27 cellular contexts compared by ENCODE assay signal in genomic region chr11:102263604-102264003, GRCh38. TPM values are rescaled to one million over a fixed set of nuclear protein-coding genes. Genes with fewer than 3 reads are reported as not detected.
"Had no signal": no experiment of that assay in that cellular context is flagged by ENCODE, and none has a peak within 500 bp of the region (broad histone marks: within the 10 kb centered on the region; RNA-seq: fewer than 3 reads in every experiment).

No MANE protein-coding gene starts in this region.

- H3K4me1 ChIP-seq: right lobe of liver, upper lobe of right lung had no signal

- H3K4me2 ChIP-seq: smooth muscle cell had no signal

- H3K27ac ChIP-seq: left lung, lower lobe of right lung, ovary, right atrium auricular region, right lobe of liver, tibial nerve, upper lobe of right lung had no signal

- H3K9me3 ChIP-seq: left lung, lower lobe of right lung, ovary, right atrium auricular region, right lobe of liver, tibial nerve, upper lobe of right lung had no signal

- H3K27ac Mint-ChIP-seq: naive B cell; natural killer cell; progenitor cell of endocrine pancreas; stimulated activated memory B cell treated with anti-CD40 and anti-IgM and Interleukin-4, amounts not matched to agents 10 μg/mL and 1 μg/mL and 100 μg/mL, for 72 hours; stimulated activated naive CD8-positive, alpha-beta T cell treated with anti-CD3 and anti-CD28 coated beads, Interleukin-15, amount 100 ng/mL, for 72 hours had no signal

- H3K36me3 Mint-ChIP-seq: naive B cell; natural killer cell; stimulated activated memory B cell treated with anti-CD40 and anti-IgM and Interleukin-4, amounts not matched to agents 10 μg/mL and 1 μg/mL and 100 μg/mL, for 72 hours had no signal

- H3K4me3 ChIP-seq: left lung, lower lobe of right lung, ovary, right atrium auricular region, right lobe of liver, smooth muscle cell, tibial nerve, upper lobe of right lung had no signal

- H3K27me3 ChIP-seq: ovary, right atrium auricular region, right lobe of liver, tibial nerve, upper lobe of right lung had no signal

- H3K27me3 Mint-ChIP-seq: progenitor cell of endocrine pancreas had no signal

- ATAC-seq: left cardiac atrium; left lung; lower lobe of right lung; natural killer cell; right lobe of liver; stimulated activated memory B cell treated with anti-CD40 and anti-IgM and Interleukin-4, amounts not matched to agents 10 μg/mL and 1 μg/mL and 100 μg/mL, for 72 hours; stimulated activated naive CD8-positive, alpha-beta T cell treated with anti-CD3 and anti-CD28 coated beads, Interleukin-15, amount 100 ng/mL, for 72 hours; upper lobe of right lung had no signal

- DNase-seq: hippocampal formation; kidney glomerular epithelial cell; left cardiac atrium; left lung; lower lobe of right lung; mammary epithelial cell; mesenchymal stem cell; naive B cell; natural killer cell; ovary; right lobe of liver; stimulated activated CD4-positive, alpha-beta T cell treated with anti-CD3 and anti-CD28 coated beads, Interleukin-1b, Interleukin-23, amount 100 ng/mL, for 48 hours; stimulated activated CD4-positive, alpha-beta T cell treated with anti-CD3 and anti-CD28 coated beads, Interleukin-2, amount 100 ng/mL, for 48 hours; stimulated activated CD4-positive, alpha-beta T cell treated with anti-CD3 and anti-CD28 coated beads, Interleukin-4, amount 100 ng/mL, for 4 hours; stimulated activated CD8-positive, alpha-beta memory T cell treated with anti-CD3 and anti-CD28 coated beads, Interleukin-4, amount 100 ng/mL, for 48 hours; stimulated activated naive CD4-positive, alpha-beta T cell treated with Interleukin-2 at 50 U/mL for 16 hours; stimulated activated naive CD8-positive, alpha-beta T cell treated with anti-CD3 and anti-CD28 coated beads, Interleukin-15, amount 100 ng/mL, for 72 hours; substantia nigra; upper lobe of right lung had no signal

- H3K9me3 Mint-ChIP-seq: naive B cell; natural killer cell; stimulated activated memory B cell treated with anti-CD40 and anti-IgM and Interleukin-4, amounts not matched to agents 10 μg/mL and 1 μg/mL and 100 μg/mL, for 72 hours; stimulated activated naive CD8-positive, alpha-beta T cell treated with anti-CD3 and anti-CD28 coated beads, Interleukin-15, amount 100 ng/mL, for 72 hours had no signal

- H3K4me3 Mint-ChIP-seq: naive B cell; natural killer cell; stimulated activated memory B cell treated with anti-CD40 and anti-IgM and Interleukin-4, amounts not matched to agents 10 μg/mL and 1 μg/mL and 100 μg/mL, for 72 hours; stimulated activated naive CD8-positive, alpha-beta T cell treated with anti-CD3 and anti-CD28 coated beads, Interleukin-15, amount 100 ng/mL, for 72 hours had no signal

- FAIRE-seq: keratinocyte, urothelium cell line had no signal

- H3K36me3 ChIP-seq: left lung, lower lobe of right lung, ovary, right atrium auricular region, right lobe of liver, tibial nerve, upper lobe of right lung had no signal

RNA-seq across cellular contexts. Expression of gene BIRC3, which starts 53.7 kb away (rescaled TPM):
- polyA plus RNA-seq: neural cell had no signal
